Comparison of ENCODE assay signal across 1 cellular context in genomic region chr19:1282588-1283206, GRCh38.
TF ChIP-seq lines count a peak whose summit lies in the region.

No MANE protein-coding gene starts in this region.

TF ChIP-seq in GM12878, 131 proteins besides CTCF, POLR2A, EP300 and RAD21:
- TF ChIP-seq RELB (IDR thresholded peaks at IDR 0.05; ENCODE audit: low read depth) (no peak), NFXL1 (IDR thresholded peaks at IDR 0.05; ENCODE audit: borderline replicate concordance) (0 out of 2 replicates have a peak, but pooled peaks have one; percentile 63), RB1 (IDR thresholded peaks at IDR 0.05; ENCODE audit: borderline replicate concordance) (no peak), NR2C2 (IDR thresholded peaks at IDR 0.05; ENCODE audit: borderline replicate concordance, control insufficient read depth, insufficient read length, low read depth) (no peak), EZH2 (IDR thresholded peaks at IDR 0.05; ENCODE audit: borderline replicate concordance, control insufficient read depth, low read depth, low read length) (no peak), SMARCA5 (IDR thresholded peaks at IDR 0.05) (no peak)
